Comparison of ENCODE assay signal across 17 cellular contexts in genomic region chr1:198637915-198638437, GRCh38. TPM values are rescaled to one million over a fixed set of nuclear protein-coding genes. Genes with fewer than 3 reads are reported as not detected.
A peak's percentile ranks its signal among the peaks of the same experiment; 100 is the strongest.
DNase-seq lines count a peak whose midpoint lies in the region; ATAC-seq and TF ChIP-seq lines count a peak whose summit lies in the region.
"Had no signal": no experiment of that assay in that cellular context is flagged by ENCODE, and none has a peak within 500 bp of the region (broad histone marks: within the 10 kb centered on the region; RNA-seq: fewer than 3 reads in every experiment).

No MANE protein-coding gene starts in this region.

- intact Hi-C loops in dendritic cell treated with granulocyte-macrophage colony-stimulating factor and Interleukin-4, amounts not matched to agents 40 ng/mL and 50 ng/mL, for 4 days (cut with micrococcal nuclease): no loop called here

- H3K9me3 ChIP-seq in Peyer's patch: no peaks in the 10 kb centered on the region
- H3K9me3 ChIP-seq: ovary had no signal

- H3K27ac Mint-ChIP-seq in activated T-cell treated with anti-CD3 and anti-CD28 coated beads, Interleukin-2, amount 50 U/mL, for 24 hours: peak overlapping the region; percentile 94
- peak overlapping the region; percentile 91 for H3K27ac Mint-ChIP-seq in dendritic cell treated with granulocyte-macrophage colony-stimulating factor and Interleukin-4, amounts not matched to agents 40 ng/mL and 50 ng/mL, for 4 days
- peak overlapping the region; percentile 94 for H3K27ac Mint-ChIP-seq in stimulated activated naive B cell treated with anti-CD40 and anti-IgM and Interleukin-4, amounts not matched to agents 10 μg/mL and 1 μg/mL and 100 μg/mL, for 72 hours

- no peak for ATAC-seq in stimulated activated naive B cell treated with anti-CD40 and anti-IgM and Interleukin-4, amounts not matched to agents 10 μg/mL and 1 μg/mL and 100 μg/mL, for 72 hours (replicated peaks)

- peaks cover 0 to 3% (median 0%) of the 10 kb centered on the region in 4 donors for H3K4me1 ChIP-seq in Peyer's patch

- no peak for DNase-seq in activated T-cell treated with anti-CD3 and anti-CD28 coated beads, Interleukin-2, amount 50 U/mL, for 24 hours
- no peak for DNase-seq in activated T-cell treated with anti-CD3 and anti-CD28 coated beads, Interleukin-2, amount 50 U/mL, for 1 hour
- no peak for DNase-seq in Peyer's patch
- DNase-seq in stimulated activated naive B cell treated with anti-CD40 and anti-IgM and Interleukin-4, amounts not matched to agents 10 μg/mL and 1 μg/mL and 100 μg/mL, for 72 hours: no peak
- no peak for DNase-seq in DMS53 (lab: John Stamatoyannopoulos, UW)
- DNase-seq in GM10266 (ENCODE audit: extremely low spot score): no peak
- no peak for DNase-seq in cortex of kidney (lab: John Stamatoyannopoulos, UW)
- DNase-seq: ACHN; activated effector memory CD4-positive, alpha-beta T cell treated with Interleukin-2 at 50 U/mL for 16 hours; DMS79; NCI-H187 treated with DMSO at 0.1 percent for 48 hours; NCI-H526; ovary; Right ventricle myocardium superior; stimulated activated CD4-positive, alpha-beta T cell treated with anti-CD3 and anti-CD28 coated beads, Interleukin-15, amount 100 ng/mL, for 24 hours had no signal

- no peaks in the 10 kb centered on the region for H3K27me3 ChIP-seq in Peyer's patch
- H3K27me3 ChIP-seq: ovary had no signal

- H3K4me3 Mint-ChIP-seq in activated T-cell treated with anti-CD3 and anti-CD28 coated beads, Interleukin-2, amount 50 U/mL, for 24 hours: peak overlapping the region; percentile 78
- H3K4me3 Mint-ChIP-seq in dendritic cell treated with granulocyte-macrophage colony-stimulating factor and Interleukin-4, amounts not matched to agents 40 ng/mL and 50 ng/mL, for 4 days: no peak overlapping the region
- H3K4me3 Mint-ChIP-seq in stimulated activated naive B cell treated with anti-CD40 and anti-IgM and Interleukin-4, amounts not matched to agents 10 μg/mL and 1 μg/mL and 100 μg/mL, for 72 hours: peak overlapping the region; percentile 80 to 82

- no peaks in the 10 kb centered on the region for H3K36me3 ChIP-seq in Peyer's patch
- H3K36me3 ChIP-seq: ovary had no signal

- peaks cover 7% of the 10 kb centered on the region for H3K9me3 Mint-ChIP-seq in activated T-cell treated with anti-CD3 and anti-CD28 coated beads, Interleukin-2, amount 50 U/mL, for 24 hours
- H3K9me3 Mint-ChIP-seq in dendritic cell treated with granulocyte-macrophage colony-stimulating factor and Interleukin-4, amounts not matched to agents 40 ng/mL and 50 ng/mL, for 4 days: peaks cover 17% of the 10 kb centered on the region
- peaks cover 6 to 11% of the 10 kb centered on the region in 2 donors for H3K9me3 Mint-ChIP-seq in stimulated activated naive B cell treated with anti-CD40 and anti-IgM and Interleukin-4, amounts not matched to agents 10 μg/mL and 1 μg/mL and 100 μg/mL, for 72 hours

- peaks cover 50% of the 10 kb centered on the region for H3K36me3 Mint-ChIP-seq in activated T-cell treated with anti-CD3 and anti-CD28 coated beads, Interleukin-2, amount 50 U/mL, for 24 hours (ENCODE audit: low read depth)
- H3K36me3 Mint-ChIP-seq in dendritic cell treated with granulocyte-macrophage colony-stimulating factor and Interleukin-4, amounts not matched to agents 40 ng/mL and 50 ng/mL, for 4 days (ENCODE audit: low read depth): peaks cover 31% of the 10 kb centered on the region
- H3K36me3 Mint-ChIP-seq in stimulated activated naive B cell treated with anti-CD40 and anti-IgM and Interleukin-4, amounts not matched to agents 10 μg/mL and 1 μg/mL and 100 μg/mL, for 72 hours: peaks cover 22 to 33% of the 10 kb centered on the region in 2 donors

- H3K27me3 Mint-ChIP-seq in activated T-cell treated with anti-CD3 and anti-CD28 coated beads, Interleukin-2, amount 50 U/mL, for 24 hours: no peaks in the 10 kb centered on the region
- H3K27me3 Mint-ChIP-seq in dendritic cell treated with granulocyte-macrophage colony-stimulating factor and Interleukin-4, amounts not matched to agents 40 ng/mL and 50 ng/mL, for 4 days: no peaks in the 10 kb centered on the region
- H3K27me3 Mint-ChIP-seq in stimulated activated naive B cell treated with anti-CD40 and anti-IgM and Interleukin-4, amounts not matched to agents 10 μg/mL and 1 μg/mL and 100 μg/mL, for 72 hours: no peaks in the 10 kb centered on the region

- H3K4me1 Mint-ChIP-seq in activated T-cell treated with anti-CD3 and anti-CD28 coated beads, Interleukin-2, amount 50 U/mL, for 24 hours (ENCODE audit: low read depth): peaks cover 59% of the 10 kb centered on the region
- peaks cover 50% of the 10 kb centered on the region for H3K4me1 Mint-ChIP-seq in dendritic cell treated with granulocyte-macrophage colony-stimulating factor and Interleukin-4, amounts not matched to agents 40 ng/mL and 50 ng/mL, for 4 days (ENCODE audit: low read depth)
- peaks cover 30 to 54% of the 10 kb centered on the region in 2 donors for H3K4me1 Mint-ChIP-seq in stimulated activated naive B cell treated with anti-CD40 and anti-IgM and Interleukin-4, amounts not matched to agents 10 μg/mL and 1 μg/mL and 100 μg/mL, for 72 hours

- H3K27ac ChIP-seq in Peyer's patch: peak overlapping the region; percentile 68 to 81 (median 74)
- H3K27ac ChIP-seq: ovary had no signal

- no peak for TF ChIP-seq POLR2A in Peyer's patch (IDR thresholded peaks at IDR 0.05)

- H3K4me3 ChIP-seq in Peyer's patch: no peak overlapping the region
- H3K4me3 ChIP-seq: ovary had no signal

- no peak for TF ChIP-seq CTCF in Peyer's patch (IDR thresholded peaks at IDR 0.05)
- TF ChIP-seq CTCF in GM10266 (IDR thresholded peaks at IDR 0.05; ENCODE audit: control insufficient read depth, insufficient read depth, low read depth, missing control alignments): no peak

RNA-seq across cellular contexts. Expression of gene PTPRC, which starts 0.9 kb away (rescaled TPM):
- 100 to 1,000 TPM in 1 of 4 donors, 10 to 100 TPM in 3; 13.3 to 127 (median 22.1) TPM for total RNA-seq in Peyer's patch
- total RNA-seq: lung microvascular endothelial cell had no signal
